1 cellular context compared by ENCODE assay signal in genomic region chr3:142576792-142577191, GRCh38.
TF ChIP-seq lines count a peak whose summit lies in the region.

No MANE protein-coding gene starts in this region.

TF ChIP-seq in SK-N-SH treated with all-trans-retinoic acid at 6 μM for 48 hours, 23 proteins besides CTCF, POLR2A, EP300 and RAD21 (continued from another document):
- TF ChIP-seq POU6F1 (CRISPR knock-in tag; IDR thresholded peaks at IDR 0.05; ENCODE audit: borderline replicate concordance, low read depth) (no peak), ZNF8 (CRISPR knock-in tag; IDR thresholded peaks at IDR 0.05) (no peak), ZFP3 (CRISPR knock-in tag; IDR thresholded peaks at IDR 0.05) (no peak)
